Comparison of ENCODE assay signal across 8 cellular contexts in the genomic region with DNA sequence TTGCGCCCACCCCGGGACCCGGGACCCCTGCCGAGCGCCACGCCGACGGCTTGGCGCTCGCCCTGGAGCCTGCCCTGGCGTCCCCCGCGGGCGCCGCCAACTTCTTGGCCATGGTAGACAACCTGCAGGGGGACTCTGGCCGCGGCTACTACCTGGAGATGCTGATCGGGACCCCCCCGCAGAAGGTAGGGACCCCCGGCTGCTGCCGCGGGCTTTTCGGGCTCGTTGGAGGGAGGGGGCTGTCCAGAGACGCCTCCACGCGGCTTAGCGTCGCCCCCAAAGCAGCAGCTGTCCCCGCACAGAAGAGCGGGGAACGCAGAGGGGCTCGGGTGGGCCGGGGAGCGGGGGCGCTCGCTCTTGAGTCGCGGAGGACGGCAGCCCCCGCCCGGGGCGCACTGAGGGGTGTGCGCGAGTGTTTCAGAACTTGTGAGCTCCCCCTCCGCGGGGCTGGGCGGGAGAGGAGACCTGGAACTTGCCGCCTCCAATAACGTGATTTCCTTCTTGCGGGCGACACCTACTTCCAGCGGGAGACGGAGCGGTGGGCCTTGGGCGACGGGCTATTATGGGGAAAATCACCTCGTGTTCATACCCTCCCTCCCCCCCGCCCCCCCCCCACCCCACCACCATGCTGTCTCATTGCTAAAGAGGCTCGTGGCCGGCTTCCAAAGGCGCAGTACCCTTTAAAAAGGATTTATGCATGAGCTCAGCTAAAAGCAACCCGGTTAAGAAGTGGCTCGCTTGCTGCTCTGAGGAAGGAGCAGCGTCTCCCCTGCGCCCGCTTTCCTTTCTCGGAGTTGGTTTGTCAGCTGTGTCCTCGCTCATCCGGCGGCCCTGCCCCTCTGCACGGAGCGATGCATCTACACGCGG. TPM values are rescaled to one million over a fixed set of nuclear protein-coding genes. Genes with fewer than 3 reads are reported as not detected.
DNase-seq lines count a peak whose midpoint lies in the region; TF ChIP-seq lines count a peak whose summit lies in the region.

No MANE protein-coding gene starts in this region.

- H3K79me2 ChIP-seq in GM23248 (ENCODE audit: insufficient read depth): peaks cover 44% of the 10 kb centered on the region

- peak overlapping the region; percentile 80 for H3K9ac ChIP-seq in GM23248

- H3K4me1 ChIP-seq in GM23248 (ENCODE audit: insufficient read depth) (peaks cover 11% of the 10 kb centered on the region), SJSA1 (replicated peaks) (peaks cover 13% of the 10 kb centered on the region), testis (peaks cover 3% of the 10 kb centered on the region)

- peak overlapping the region; percentile 68 for H3K4me3 ChIP-seq in AG04449 (ENCODE audit: low read depth, low read length)
- H3K4me3 ChIP-seq in GM23248: peak overlapping the region; percentile 91
- H3K4me3 ChIP-seq in SJSA1: peak overlapping the region; percentile 36
- H3K4me3 ChIP-seq in testis: peak overlapping the region; percentile 67 to 76

- H3K9me2 ChIP-seq in GM23248 (ENCODE audit: insufficient read depth): no peaks in the 10 kb centered on the region

- 1 to 3% methylated on average over 24 to 63 of the region's 75 CpGs for WGBS in GM23248 (ENCODE audit: low coverage in 1 of 2, low lambda C conversion rate in 2 of 2, missing lambda C conversion rate in 2 of 2), 2 experiments
- WGBS in testis, 2 donors: 0 to 1% methylated on average over 26 to 74 of the region's 75 CpGs

- no peaks in the 10 kb centered on the region for H3K36me3 ChIP-seq in GM23248 (ENCODE audit: low read depth)
- no peaks in the 10 kb centered on the region for H3K36me3 ChIP-seq in SJSA1
- H3K36me3 ChIP-seq in testis (ENCODE audit: low read depth, missing control alignments): no peaks in the 10 kb centered on the region

- peak overlapping the region; percentile 92 for H2AFZ ChIP-seq in GM23248

- no peaks in the 10 kb centered on the region for H3K27me3 ChIP-seq in GM23248 (replicated peaks; ENCODE audit: insufficient read depth)
- peaks cover 34% of the 10 kb centered on the region for H3K27me3 ChIP-seq in SJSA1 (replicated peaks)
- no peaks in the 10 kb centered on the region for H3K27me3 ChIP-seq in testis

- no peak for TF ChIP-seq POLR2A in testis (IDR thresholded peaks at IDR 0.05)

- H3K27ac ChIP-seq in GM23248 (peak overlapping the region; percentile 23; the same call in 1 of the 2 replicates), SJSA1 (no peak overlapping the region), testis (peak overlapping the region; percentile 85 to 93)

- DNase-seq in AG04449 (ENCODE audit: low read depth, low spot score) (no peak), GM23248 (peak; percentile 79), SJSA1 (ENCODE audit: low read depth in 1 of 2, low spot score in 2 of 2) (no peak), epidermal melanocyte (ENCODE audit: insufficient read length, low spot score) (peak; percentile 31), medulla oblongata (ENCODE audit: extremely low spot score) (peak; percentile 52), testis (peak; percentile 68), NCI-H187 (lab: John Stamatoyannopoulos, UW) (no peak), NCI-H2107 (lab: John Stamatoyannopoulos, UW) (no peak)

- TF ChIP-seq CTCF in AG04449 (IDR thresholded peaks at IDR 0.05; ENCODE audit: insufficient read depth, low read length, missing control alignments): no peak
- no peak for TF ChIP-seq CTCF in testis (IDR thresholded peaks at IDR 0.05)

- in situ Hi-C loops in GM23248 (cut with MboI): no loop called here

- H3K9me3 ChIP-seq in GM23248 (ENCODE audit: low read depth): no peaks in the 10 kb centered on the region
- no peaks in the 10 kb centered on the region for H3K9me3 ChIP-seq in SJSA1 (replicated peaks)
- no peaks in the 10 kb centered on the region for H3K9me3 ChIP-seq in testis

- H4K20me1 ChIP-seq in GM23248 (ENCODE audit: insufficient read depth): no peaks in the 10 kb centered on the region

- CTCF ChIA-PET in AG04449 (lab: Yijun Ruan, JAX): interaction anchor here (0.6 to 4.5 kb wide), 18 partner anchors 8 to 1046 kb away, joined by 3 to 59 read pairs (median 4); no protein-coding TSS in a partner anchor

- POLR2A ChIA-PET in AG04449 (lab: Yijun Ruan, JAX): interaction anchor here (0.6 kb wide), 1 partner anchor 600 kb away, joined by 4 read pairs; no protein-coding TSS in a partner anchor

- intact Hi-C loops in testis (cut with DNase I; ENCODE audit: low total_unique reads): no loop called here

- peaks cover 8% of the 10 kb centered on the region; the same call in 1 of the 2 replicates for H3F3A ChIP-seq in GM23248 (ENCODE audit: insufficient read depth)

- H3K4me2 ChIP-seq in GM23248 (ENCODE audit: unreplicated experiment): peak overlapping the region; percentile 91

RNA-seq across cellular contexts. Expression of gene BACE2, which starts 0.7 kb away (rescaled TPM):
- total RNA-seq in GM23248 (2014; rRNA removed; shearing (Covaris generic)): 77.8 and 97.8 TPM in 2 replicates
- polyA plus RNA-seq in GM23248 (2016; fragmentation: Nextera tagmentation; extraction: Ambion mirVana) (67.0 and 69.5 TPM in 2 replicates), testis (ENCODE audit: insufficient read depth, low read depth, low replicate concordance) (17.4 TPM)
- 0.50 TPM in 1 of 2 replicates, not detected in the other for total RNA-seq in SJSA1 (2014; rRNA removed; shearing (Covaris generic))
- total RNA-seq in testis: 10 to 100 TPM; 21.8 to 28.6 TPM

Comparison
In these comparisons a context has a peak if more than half of its experiments do, and no peak if none do; other contexts are left out.
1. DNase-seq: peak in GM23248 (single experiment), epidermal melanocyte (single experiment), medulla oblongata (single experiment) and testis (single experiment); none in AG04449 (single experiment), SJSA1 (0 of 2), NCI-H187 (0 of 2) and NCI-H2107 (single experiment).
2. H3K4me3 ChIP-seq: peak in every context shown above with its lines; median percentile 91 in GM23248; 72 in testis; 68 in AG04449; 36 in SJSA1.
3. RNA of gene BACE2, which starts 0.7 kb away (total RNA-seq): 77.8 to 97.8 TPM in GM23248 and 21.8 to 28.6 TPM in testis; 0.50 TPM in SJSA1; every median in the first group is over 10 times any median in the second.